22 cellular contexts compared by ENCODE assay signal in genomic region chr13:99448586-99448985, GRCh38.
"Had no signal": no experiment of that assay in that cellular context is flagged by ENCODE, and none has a peak within 500 bp of the region (broad histone marks: within the 10 kb centered on the region; RNA-seq: fewer than 3 reads in every experiment).

No MANE protein-coding gene starts in this region.

- H3K4me3 Mint-ChIP-seq: memory B cell; naive B cell; nephron progenitor cell; stimulated activated memory B cell treated with anti-CD40 and anti-IgM and Interleukin-4, amounts not matched to agents 10 μg/mL and 1 μg/mL and 100 μg/mL, for 72 hours; stimulated activated naive CD8-positive, alpha-beta T cell treated with anti-CD3 and anti-CD28 coated beads, Interleukin-15, Interleukin-2, amounts not matched to agents 100 ng/mL and 50 ng/mL, for 24 hours had no signal

- H3K9me3 Mint-ChIP-seq: memory B cell; naive B cell; stimulated activated naive CD8-positive, alpha-beta T cell treated with anti-CD3 and anti-CD28 coated beads, Interleukin-15, Interleukin-2, amounts not matched to agents 100 ng/mL and 50 ng/mL, for 24 hours had no signal

- DNase-seq: dorsolateral prefrontal cortex; effector CD4-positive, alpha-beta T cell; gastrocnemius medialis; head of caudate nucleus; mucosa of descending colon; naive B cell; nephron progenitor cell; occipital lobe; ovary; posterior cingulate gyrus; psoas muscle; right cardiac atrium; sigmoid colon; stimulated activated CD4-positive, alpha-beta T cell treated with anti-CD3 and anti-CD28 coated beads, Interleukin-2, amount 100 ng/mL, for 24 hours; stimulated activated CD4-positive, alpha-beta T cell treated with anti-CD3 and anti-CD28 coated beads, Interleukin-4, amount 100 ng/mL, for 24 hours; upper lobe of left lung had no signal

- ATAC-seq: gastrocnemius medialis; left lobe of liver; mucosa of descending colon; psoas muscle; right cardiac atrium; stimulated activated memory B cell treated with anti-CD40 and anti-IgM and Interleukin-4, amounts not matched to agents 10 μg/mL and 1 μg/mL and 100 μg/mL, for 72 hours had no signal

- H3K36me3 Mint-ChIP-seq: naive B cell; stimulated activated memory B cell treated with anti-CD40 and anti-IgM and Interleukin-4, amounts not matched to agents 10 μg/mL and 1 μg/mL and 100 μg/mL, for 72 hours had no signal

- FAIRE-seq: keratinocyte, urothelium cell line had no signal

- H3K4me1 Mint-ChIP-seq: memory B cell; naive B cell; stimulated activated memory B cell treated with anti-CD40 and anti-IgM and Interleukin-4, amounts not matched to agents 10 μg/mL and 1 μg/mL and 100 μg/mL, for 72 hours had no signal

- H3K27ac Mint-ChIP-seq: memory B cell; naive B cell; nephron progenitor cell; stimulated activated memory B cell treated with anti-CD40 and anti-IgM and Interleukin-4, amounts not matched to agents 10 μg/mL and 1 μg/mL and 100 μg/mL, for 72 hours; stimulated activated naive CD8-positive, alpha-beta T cell treated with anti-CD3 and anti-CD28 coated beads, Interleukin-15, Interleukin-2, amounts not matched to agents 100 ng/mL and 50 ng/mL, for 24 hours had no signal

- H3K27me3 Mint-ChIP-seq: naive B cell had no signal
